In the genomic region with DNA sequence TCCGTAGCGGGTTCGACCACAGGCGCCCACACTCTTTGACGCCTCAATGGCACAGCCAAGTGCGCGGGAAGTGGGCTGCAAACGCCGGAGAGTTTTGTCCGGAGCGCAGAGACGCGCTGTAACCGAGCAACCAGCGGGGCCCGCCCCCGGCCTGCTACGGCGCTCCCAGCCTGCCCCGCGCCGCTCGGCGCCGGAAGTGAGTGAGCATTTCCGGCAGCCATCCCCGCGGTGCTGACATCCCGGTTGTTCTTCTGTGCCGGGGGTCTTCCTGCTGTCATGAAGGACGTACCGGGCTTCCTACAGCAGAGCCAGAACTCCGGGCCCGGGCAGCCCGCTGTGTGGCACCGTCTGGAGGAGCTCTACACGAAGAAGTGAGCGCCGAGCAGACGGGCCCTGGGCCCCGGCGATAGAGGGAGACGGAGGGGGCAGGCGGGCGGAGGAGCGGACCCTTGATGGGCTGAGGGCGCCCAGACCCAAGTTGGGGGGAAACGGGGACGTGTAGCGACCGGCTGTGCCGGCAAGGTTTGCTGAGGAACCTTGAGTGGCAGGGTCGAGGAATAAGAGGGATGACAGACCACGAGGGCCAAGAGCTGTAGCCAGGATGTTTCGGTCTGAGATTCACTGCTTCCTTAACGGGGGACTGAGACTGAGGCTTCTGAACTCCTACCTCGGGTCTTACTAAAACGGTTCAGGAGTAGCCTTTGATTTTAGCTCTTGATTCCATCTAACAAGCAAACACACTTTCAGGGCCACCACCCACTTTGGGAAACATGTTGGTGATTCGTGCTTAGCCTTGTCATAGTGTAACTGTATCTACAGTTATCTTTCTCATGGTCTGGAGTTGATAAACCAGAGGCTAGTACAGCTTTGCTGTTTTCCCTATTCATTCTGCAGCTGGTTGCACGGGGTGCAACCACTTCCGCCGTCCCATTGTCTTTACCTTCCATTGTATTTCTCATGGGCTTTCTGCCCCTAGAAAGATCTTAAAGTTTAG, we compare ENCODE assay signal across 8 cellular contexts. TPM values are rescaled to one million over a fixed set of nuclear protein-coding genes. Genes with fewer than 3 reads are reported as not detected.
DNase-seq lines count a peak whose midpoint lies in the region; ATAC-seq lines count a peak whose summit lies in the region.

A gene (plus strand): TSS at position 203 of the 994 bp plus-strand sequence. CDS start 74 bp downstream, at position 277.

- peak within 1 kb of the TSS; percentile 95 for H3K27ac Mint-ChIP-seq in activated naive CD4-positive, alpha-beta T cell treated with anti-CD3 and anti-CD28 coated beads for 36 hours

- CTCF ChIA-PET in activated naive CD4-positive, alpha-beta T cell treated with anti-CD3 and anti-CD28 coated beads for 36 hours (lab: Charles Lee): interaction anchor here (0.6 to 2.1 kb wide), 3 partner anchors 13 to 66 kb away, joined by 4 to 28 read pairs (median 6); a partner anchor contains a TSS

- H3K36me3 Mint-ChIP-seq in activated naive CD4-positive, alpha-beta T cell treated with anti-CD3 and anti-CD28 coated beads for 36 hours (ENCODE audit: low read depth): peaks cover 18% of the 10 kb centered on the region

- H3K4me3 Mint-ChIP-seq in activated naive CD4-positive, alpha-beta T cell treated with anti-CD3 and anti-CD28 coated beads for 36 hours: peak within 1 kb of the TSS; percentile 85

- ATAC-seq in GM21737 (IDR thresholded peaks at IDR 0.05; ENCODE audit: unreplicated experiment): peak; percentile 78

- no peaks in the 10 kb centered on the region for H3K9me3 Mint-ChIP-seq in activated naive CD4-positive, alpha-beta T cell treated with anti-CD3 and anti-CD28 coated beads for 36 hours

- intact Hi-C loops in activated naive CD4-positive, alpha-beta T cell treated with anti-CD3 and anti-CD28 coated beads for 36 hours (cut with micrococcal nuclease): loop anchor here (1.0 to 5.0 kb wide), 9 partner anchors 30 to 510 kb away; a partner anchor contains a TSS

- peaks cover 45% of the 10 kb centered on the region for H3K4me1 Mint-ChIP-seq in activated naive CD4-positive, alpha-beta T cell treated with anti-CD3 and anti-CD28 coated beads for 36 hours (ENCODE audit: low read depth)

- no peaks in the 10 kb centered on the region for H3K27me3 Mint-ChIP-seq in activated naive CD4-positive, alpha-beta T cell treated with anti-CD3 and anti-CD28 coated beads for 36 hours (ENCODE audit: low read depth)

- DNase-seq in EH (ENCODE audit: low read depth) (peak; percentile 86), Kasumi-1 (lab: John Stamatoyannopoulos, UW) (peak; percentile 85 to 89), SK-MEL-5 (ENCODE audit: low read depth, low spot score) (peak; percentile 80), germinal center (ENCODE audit: low spot score) (peak; percentile 92), non-pigmented ciliary epithelial cell (ENCODE audit: low read depth) (peak; percentile 37), superior temporal gyrus (ENCODE audit: extremely low spot score) (peak; percentile 86)
- peak; percentile 89 for DNase-seq in activated naive CD4-positive, alpha-beta T cell treated with anti-CD3 and anti-CD28 coated beads for 36 hours

- in situ Hi-C loops in SK-MEL-5 (cut with HindIII; ENCODE audit: low pct_unique_long_range_greater_than_20kb, low sequenced_read_pairs): no loop called here

RNA-seq across cellular contexts. Expression of the gene that starts here (rescaled TPM):
- total RNA-seq in SK-MEL-5 (2014; rRNA removed; shearing (Covaris generic)): 133 and 140 TPM in 2 replicates
- polyA plus RNA-seq in SK-MEL-5 (2015; cell fraction: cytosol; rRNA removed): 140 and 143 TPM in 2 replicates
- polyA plus RNA-seq in SK-MEL-5 (2015; cell fraction: nucleus; rRNA removed): 155 and 171 TPM in 2 replicates
- 100 to 1,000 TPM; 206 to 210 TPM for total RNA-seq in activated naive CD4-positive, alpha-beta T cell treated with anti-CD3 and anti-CD28 coated beads for 36 hours

Comparison
In these comparisons a context has a peak if more than half of its experiments do, and no peak if none do; other contexts are left out.
1. Peak in every context shown above with its lines: DNase-seq and ATAC-seq.
2. DNase-seq: peak in every context shown above with its lines; median percentile 92 in germinal center; 89 in activated naive CD4-positive, alpha-beta T cell treated with anti-CD3 and anti-CD28 coated beads for 36 hours; 87 in Kasumi-1; 86 in EH; 86 in superior temporal gyrus; 80 in SK-MEL-5; 37 in non-pigmented ciliary epithelial cell.